35 cellular contexts compared by ENCODE assay signal in the genomic region with DNA sequence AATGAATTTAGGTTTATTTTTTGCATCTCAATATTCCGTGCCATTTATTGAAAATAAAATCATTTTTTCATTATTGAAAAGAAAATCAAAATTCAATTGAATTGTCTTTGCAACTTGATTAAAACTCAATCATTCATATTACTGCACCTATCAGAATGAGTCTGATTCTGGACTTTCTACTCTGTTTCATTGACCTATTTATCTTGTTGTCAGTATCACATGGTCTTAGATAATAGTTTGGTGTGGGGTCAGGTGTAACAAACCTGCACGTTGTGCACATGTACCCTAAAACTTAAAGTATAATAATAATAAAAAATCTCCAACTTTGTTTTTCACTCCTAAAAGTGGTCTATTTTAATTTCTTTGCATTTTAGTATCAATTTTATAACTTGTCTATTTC.
"Had no signal": no experiment of that assay in that cellular context is flagged by ENCODE, and none has a peak within 500 bp of the region (broad histone marks: within the 10 kb centered on the region; RNA-seq: fewer than 3 reads in every experiment).

No MANE protein-coding gene starts in this region.

- DNase-seq: Karpas-422, Kasumi-1, KG1, MG63, MM.1S, MV-4-11, NCI-H1048, NCI-H1092, NCI-H1092 treated with DMSO at 0.1 percent for 48 hours, NCI-H1105, NCI-H1105 treated with DMSO at 0.1 percent for 48 hours, NCI-H1417, NCI-H1417 treated with DMSO at 0.1 percent for 48 hours, NCI-H1436, NCI-H1436 treated with DMSO at 0.1 percent for 48 hours, NCI-H146, NCI-H1694, NCI-H1694 treated with DMSO at 0.1 percent for 48 hours, NCI-H187, NCI-H187 treated with DMSO at 0.1 percent for 48 hours, NCI-H1930, NCI-H2029, NCI-H2029 treated with DMSO at 0.1 percent for 48 hours, NCI-H2081, NCI-H2081 treated with DMSO at 0.1 percent for 48 hours, NCI-H2107, NCI-H2171, NCI-H2171 treated with DMSO at 0.1 percent for 48 hours, NCI-H2227 treated with DMSO at 0.1 percent for 48 hours, NCI-H226, NCI-H345, NCI-H446 treated with DMSO at 0.1 percent for 48 hours, NCI-H510A, NCI-H510A treated with DMSO at 0.1 percent for 48 hours had no signal

- H3K4me2 ChIP-seq: KMS-11 had no signal

- H3K27ac ChIP-seq: KMS-11 had no signal

- H3K9me3 ChIP-seq: MG63 had no signal

- H3K4me3 ChIP-seq: MG63 had no signal

- H3K9ac ChIP-seq: KMS-11 had no signal

- H3K36me3 ChIP-seq: MG63 had no signal

- H3K27me3 ChIP-seq: MG63 had no signal
